ENCODE assay signal across 15 cellular contexts in the genomic region with DNA sequence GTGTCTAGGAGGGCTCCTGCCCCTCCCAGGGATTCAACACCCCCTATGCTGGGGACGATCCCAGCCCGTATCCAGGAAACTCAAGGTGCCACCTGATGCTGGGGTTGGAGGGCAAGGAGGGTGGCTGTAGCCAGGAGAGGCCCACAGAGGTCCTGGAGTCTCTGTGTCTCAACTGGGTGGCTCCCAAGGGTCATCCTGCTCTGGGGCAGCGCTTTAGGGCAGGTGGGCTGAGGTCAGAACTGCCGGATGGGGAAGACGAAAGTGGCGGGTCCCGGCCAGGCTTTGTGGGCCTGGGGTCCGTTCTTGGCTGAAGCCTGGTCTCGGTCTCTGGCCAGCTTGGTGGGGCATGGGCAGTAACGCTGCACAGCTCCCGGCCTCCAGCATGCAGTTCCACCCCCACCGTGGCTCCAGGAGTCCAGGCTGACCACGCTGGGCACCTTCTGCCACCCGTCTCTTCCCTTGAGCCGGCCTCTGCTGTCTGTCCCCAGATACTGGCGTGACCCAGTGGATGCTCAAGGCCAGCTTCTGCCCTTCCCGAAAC. TPM values are rescaled to one million over a fixed set of nuclear protein-coding genes. Genes with fewer than 3 reads are reported as not detected.
DNase-seq lines count a peak whose midpoint lies in the region; ATAC-seq and TF ChIP-seq lines count a peak whose summit lies in the region.
"Had no signal": no experiment of that assay in that cellular context is flagged by ENCODE, and none has a peak within 500 bp of the region (broad histone marks: within the 10 kb centered on the region; RNA-seq: fewer than 3 reads in every experiment).

No MANE protein-coding gene starts in this region.

- 79% methylated on average over 17 of the region's 17 CpGs for WGBS in right cardiac atrium
- 70 to 75% (median 73%) methylated on average over 15 to 17 of the region's 17 CpGs for WGBS in psoas muscle, 3 donors

- H3K27ac ChIP-seq in right cardiac atrium (ENCODE audit: low read length) (no peak overlapping the region), Panc1 (ENCODE audit: low read length) (no peak overlapping the region), psoas muscle (no peak overlapping the region)

- no TSS peak for BruUV-seq in Panc1 (replicated peaks; lab: Mats Ljungman, UMichigan)

- H3K36me3 ChIP-seq in Panc1 (ENCODE audit: control insufficient read depth, insufficient read depth, low read length) (no peaks in the 10 kb centered on the region), psoas muscle (ENCODE audit: insufficient read depth in 1 of 2, low read depth in 1 of 2) (peaks cover 6 to 37% of the 10 kb centered on the region in 2 donors)

- ATAC-seq in right cardiac atrium, result no peak
- no peak for ATAC-seq in Right ventricle myocardium superior (ENCODE audit: poor library complexity)
- ATAC-seq in Panc1, result peak; percentile 8
- peak; percentile 5 for ATAC-seq in left colon
- ATAC-seq in psoas muscle, result peak in 3 of 4 donors; percentile 5 to 16 (median 12)
- no peak for ATAC-seq in HG03521 (IDR thresholded peaks at IDR 0.05; ENCODE audit: unreplicated experiment)

- CTCF ChIA-PET in Panc1 (lab: Charles Lee), result interaction anchor here (2.4 kb wide), 1 partner anchor 66 kb away, joined by 13 read pairs; no protein-coding TSS in a partner anchor

- intact Hi-C loops in right cardiac atrium (cut with DNase I), result no loop called here
- intact Hi-C loops in Right ventricle myocardium superior (cut with DNase I), result no loop called here
- intact Hi-C loops in Panc1 (cut with micrococcal nuclease; ENCODE audit: unreplicated experiment), result loop anchor here (5.0 kb wide), 1 partner anchor 68 kb away; no protein-coding TSS in a partner anchor
- intact Hi-C loops in left colon (cut with DNase I, micrococcal nuclease), result no loop called here
- intact Hi-C loops in psoas muscle (cut with DNase I), result no loop called here

- H3K9me3 ChIP-seq in right cardiac atrium (ENCODE audit: control insufficient read depth, low read length) (no peaks in the 10 kb centered on the region), Panc1 (ENCODE audit: control insufficient read depth, insufficient read depth, low read depth, low read length) (no peaks in the 10 kb centered on the region), psoas muscle (no peaks in the 10 kb centered on the region)
- H3K9me3 ChIP-seq: HAP-1 had no signal

- no peak for TF ChIP-seq CTCF in Panc1 (IDR thresholded peaks at IDR 0.05)
- no peak for TF ChIP-seq CTCF in psoas muscle (IDR thresholded peaks at IDR 0.05)

- H3K4me3 ChIP-seq in right cardiac atrium (ENCODE audit: low read length), result no peak overlapping the region
- no peak overlapping the region for H3K4me3 ChIP-seq in Panc1 (ENCODE audit: low read depth in 2 of 2, low read length in 2 of 2)
- no peak overlapping the region for H3K4me3 ChIP-seq in psoas muscle
- H3K4me3 ChIP-seq: HAP-1 had no signal

- POLR2A ChIA-PET in Panc1 (lab: Charles Lee), result no interaction called here

- H3K27me3 ChIP-seq in right cardiac atrium (ENCODE audit: control insufficient read depth, insufficient read depth) (no peaks in the 10 kb centered on the region), Panc1 (ENCODE audit: control insufficient read depth, insufficient read depth, low read length) (no peaks in the 10 kb centered on the region), psoas muscle (ENCODE audit: insufficient read depth in 3 of 3, low read length in 2 of 3) (peaks cover 0 to 29% (median 7%) of the 10 kb centered on the region in 3 donors)

- H3K4me1 ChIP-seq in right cardiac atrium (ENCODE audit: control insufficient read depth, insufficient read depth, low read length) (no peaks in the 10 kb centered on the region), Panc1 (ENCODE audit: control insufficient read depth, insufficient read depth, low read length) (peaks cover 13% of the 10 kb centered on the region), psoas muscle (no peaks in the 10 kb centered on the region)
- H3K4me1 ChIP-seq: HAP-1 had no signal

- in situ Hi-C loops in Panc1 (cut with HindIII; ENCODE audit: low pct_unique_long_range_greater_than_20kb, low sequenced_read_pairs), result loop anchor here (25.0 kb wide), 1 partner anchor 97 kb away; no protein-coding TSS in a partner anchor

- DNase-seq in right cardiac atrium (peak; percentile 16 to 61 (median 50)), Right ventricle myocardium superior (no peak), Panc1 (ENCODE audit: low read depth, low spot score) (no peak), left colon (no peak), psoas muscle (peak in 1 of 2 donors; percentile 14), HT-29 (ENCODE audit: low spot score) (no peak), ecto neural progenitor cell (ENCODE audit: low spot score) (no peak)
- DNase-seq: C1 segment of cervical spinal cord, DMS 273 treated with DMSO at 0.1 percent for 48 hours, NCI-H1694, NCI-H524 had no signal

RNA-seq across cellular contexts. Expression of gene COL20A1, which starts 2.8 kb away (rescaled TPM):
- not detected for total RNA-seq in right cardiac atrium
- polyA plus RNA-seq in right cardiac atrium, result not detected
- total RNA-seq in Right ventricle myocardium superior, result not detected
- 0.23 TPM for total RNA-seq in Panc1 (2021; ENCODE audit: unreplicated experiment)
- polyA plus RNA-seq in Panc1 (2012; ENCODE audit: insufficient read length), result not detected
- not detected for total RNA-seq in left colon
- total RNA-seq in psoas muscle, result not detected
- under 1 TPM in 2 of 3 donors, not detected in 1; 0.08 to 0.09 TPM for polyA plus RNA-seq in psoas muscle
- total RNA-seq in HT-29 (2014; rRNA removed; shearing (Covaris generic)), result 0.08 and 0.33 TPM in 2 replicates
- polyA plus RNA-seq: IgD-negative memory B cell had no signal

RNA-seq across cellular contexts. Expression of gene ARFGAP1, which starts 17.6 kb away (rescaled TPM):
- total RNA-seq in right cardiac atrium (10 to 100 TPM; 39.5 to 50.7 (median 41.7) TPM), Right ventricle myocardium superior (25.3 TPM), Panc1 (2021; ENCODE audit: unreplicated experiment) (110 TPM), left colon (10 to 100 TPM; 67.4 to 95.2 TPM), psoas muscle (10 to 100 TPM; 19.9 to 42.2 (median 25.5) TPM)
- polyA plus RNA-seq in right cardiac atrium (36.9 TPM), psoas muscle (10 to 100 TPM; 22.3 to 42.0 (median 30.4) TPM)
- polyA plus RNA-seq in Panc1 (2012; ENCODE audit: insufficient read length), result 124 TPM
- total RNA-seq in HT-29 (2014; rRNA removed; shearing (Covaris generic)), result 142 and 150 TPM in 2 replicates

RNA-seq across cellular contexts. Expression of gene NKAIN4, which starts 35.9 kb away (rescaled TPM):
- total RNA-seq in right cardiac atrium, result not detected
- not detected for polyA plus RNA-seq in right cardiac atrium
- not detected for total RNA-seq in Right ventricle myocardium superior
- 5.5 TPM for total RNA-seq in Panc1 (2021; ENCODE audit: unreplicated experiment)
- polyA plus RNA-seq in Panc1 (2012; ENCODE audit: insufficient read length), result 3.2 TPM
- total RNA-seq in left colon, result under 1 TPM in 1 of 2 donors, not detected in 1; 0.27 TPM
- total RNA-seq in psoas muscle, result not detected
- polyA plus RNA-seq in psoas muscle, result not detected
- total RNA-seq in HT-29 (2014; rRNA removed; shearing (Covaris generic)), result not detected in 2 replicates
- total RNA-seq: LHCN-M2 had no signal
- polyA plus RNA-seq: IgD-negative memory B cell had no signal

RNA-seq across cellular contexts. Expression of gene BIRC7, which starts 54.5 kb away (rescaled TPM):
- total RNA-seq in right cardiac atrium (not detected), Right ventricle myocardium superior (0.22 TPM), Panc1 (2021; ENCODE audit: unreplicated experiment) (9.0 TPM), left colon (under 1 TPM in 1 of 2 donors, not detected in 1; 0.25 TPM), psoas muscle (not detected)
- polyA plus RNA-seq in right cardiac atrium (not detected), psoas muscle (under 1 TPM in 1 of 3 donors, not detected in 2; 0.04 TPM)
- polyA plus RNA-seq in Panc1 (2012; ENCODE audit: insufficient read length), result 3.9 TPM
- total RNA-seq in HT-29 (2014; rRNA removed; shearing (Covaris generic)), result 1.3 and 2.7 TPM in 2 replicates
- total RNA-seq: LHCN-M2 had no signal
- polyA plus RNA-seq: IgD-negative memory B cell had no signal

Comparison
In these comparisons a context has a peak if more than half of its experiments do, and no peak if none do; other contexts are left out.
1. DNase-seq: peak in right cardiac atrium (3 of 3); none in Right ventricle myocardium superior (single experiment), Panc1 (single experiment), left colon (0 of 2), HT-29 (single experiment) and ecto neural progenitor cell (single experiment).
2. ATAC-seq: peak in Panc1 (single experiment), left colon (single experiment) and psoas muscle (3 of 4); none in right cardiac atrium (0 of 2), Right ventricle myocardium superior (single experiment) and HG03521 (single experiment).